1 cellular context compared by ENCODE assay signal in genomic region chr4:13483142-13484044, GRCh38.
TF ChIP-seq lines count a peak whose summit lies in the region.

No MANE protein-coding gene starts in this region.

TF ChIP-seq in H1, 55 proteins besides CTCF, POLR2A, EP300 and RAD21 (continued from another document):
- peak; percentile 53; the same call in 1 of the 2 replicates for TF ChIP-seq E2F6 (IDR thresholded peaks at IDR 0.05)
- TF ChIP-seq KDM4A (IDR thresholded peaks at IDR 0.05; ENCODE audit: low read depth, low read length, severe bottlenecking), result no peak
- no peak for TF ChIP-seq KDM5A (IDR thresholded peaks at IDR 0.05; ENCODE audit: low read length)
- no peak for TF ChIP-seq ASH2L (IDR thresholded peaks at IDR 0.05; ENCODE audit: low read length)
TF ChIP-seq in H1: peak in this region for 6.
